8 cellular contexts compared by ENCODE assay signal in genomic region chr15:43769584-43770228, GRCh38. TPM values are rescaled to one million over a fixed set of nuclear protein-coding genes. Genes with fewer than 3 reads are reported as not detected.
A peak's percentile ranks its signal among the peaks of the same experiment; 100 is the strongest.
DNase-seq lines count a peak whose midpoint lies in the region; ATAC-seq, FAIRE-seq and TF ChIP-seq lines count a peak whose summit lies in the region.

No MANE protein-coding gene starts in this region.

- ATAC-seq in GM12878: peak; percentile 81

- H3K4me3 ChIP-seq in GM12878: no peak overlapping the region

- WGBS in GM12878 (ENCODE audit: insufficient coverage, insufficient replicate concordance, low lambda C conversion rate, missing lambda C conversion rate): 56% methylated on average over 5 of the region's 5 CpGs

- in situ Hi-C loops in GM12878 (cut with MboI): no loop called here

- H3K4me2 ChIP-seq in GM12878 (ENCODE audit: control insufficient read depth, insufficient read depth): no peak overlapping the region

- BruUV-seq in GM12878 (replicated peaks; lab: Mats Ljungman, UMichigan): no TSS peak

- peaks cover 16 to 53% of the 10 kb centered on the region in 2 experiments for H3K36me3 ChIP-seq in GM12878 (ENCODE audit: control insufficient read depth in 2 of 2, insufficient read depth in 2 of 2, low read length in 1 of 2)

- no peak for TF ChIP-seq POLR2A in GM12878 (IDR thresholded peaks at IDR 0.05; ENCODE audit: low read depth, low read length)

- peak; percentile 87 for FAIRE-seq in GM12878 (lab: Jason Lieb, UNC)

- RAD21 ChIA-PET in GM12878 (lab: Charles Lee; ENCODE audit: unreplicated experiment): interaction anchor here (0.7 to 1.2 kb wide), 4 partner anchors 17 to 23 kb away, joined by 3 to 4 read pairs (median 3); no protein-coding TSS in a partner anchor

- POLR2A ChIA-PET in GM12878 (lab: Charles Lee): no interaction called here

- peak; percentile 83 to 92 (median 84) for TF ChIP-seq CTCF in GM12878 (IDR thresholded peaks at IDR 0.05 in 2 of 3, conservative IDR thresholded peaks at IDR 0.05 in 1 of 3; ENCODE audit: control insufficient read depth in 2 of 3, extremely low read depth in 1 of 3, insufficient read depth in 1 of 3, low read depth in 3 of 3, low read length in 3 of 3)

- no peak for TF ChIP-seq EP300 in GM12878 (IDR thresholded peaks at IDR 0.05; ENCODE audit: borderline replicate concordance in 1 of 2, control insufficient read depth in 1 of 2, low read depth in 2 of 2, low read length in 2 of 2)

- H4K20me1 ChIP-seq in GM12878 (ENCODE audit: control insufficient read depth, insufficient read depth): 0 out of 2 replicates have a peak, but pooled peaks cover 2% of the 10 kb centered on the region

- intact Hi-C loops in GM12878 (cut with micrococcal nuclease; ENCODE audit: unreplicated experiment): no loop called here

- SMC1A ChIA-PET in GM12878 (lab: Charles Lee; ENCODE audit: uncharacterized antibody, unreplicated experiment): interaction anchor here (0.6 to 14.9 kb wide), 11 partner anchors 13 to 67 kb away, joined by 3 to 129 read pairs (median 3); partner anchors contain the start of genes MFAP1 and SERF2

- no peaks in the 10 kb centered on the region for H3K9me3 ChIP-seq in GM12878 (replicated peaks; ENCODE audit: control insufficient read depth, insufficient read depth, low read length)

- H2AFZ ChIP-seq in GM12878 (ENCODE audit: control insufficient read depth, low read depth, low read length): no peak overlapping the region

- no peaks in the 10 kb centered on the region for H3K4me1 ChIP-seq in GM12878 (ENCODE audit: control insufficient read depth, insufficient read depth, low read length)

- no peaks in the 10 kb centered on the region for H3K79me2 ChIP-seq in GM12878 (ENCODE audit: control insufficient read depth, insufficient read depth, low read length)

- no peaks in the 10 kb centered on the region for H3K27me3 ChIP-seq in GM12878 (replicated peaks in 1 of 2; ENCODE audit: control insufficient read depth in 2 of 2, insufficient read depth in 2 of 2, low read length in 1 of 2)

- H3K27ac ChIP-seq in GM12878 (ENCODE audit: control insufficient read depth, insufficient read depth): no peak overlapping the region

- CTCF ChIA-PET in GM12878 (lab: Yijun Ruan, JAX): interaction anchor here (0.7 to 3.0 kb wide), 16 partner anchors 9 to 1038 kb away, joined by 3 to 30 read pairs (median 4); partner anchors contain the start of genes HYPK, MFAP1, PDIA3 and SERINC4

- TF ChIP-seq RAD21 in GM12878 (IDR thresholded peaks at IDR 0.05; ENCODE audit: insufficient read depth, low read depth, low read length): peak; percentile 60

- DNase-seq in Daoy (ENCODE audit: low read depth): peak; percentile 52
- DNase-seq in Kasumi-1 (lab: John Stamatoyannopoulos, UW): peak; percentile 52 to 58
- DNase-seq in T-helper 1 cell: peak in 4 of 5 donors; percentile 26 to 57 (median 48)
- DNase-seq in GM12878 (ENCODE audit: low read depth, low spot score): no peak
- peak; percentile 61 for DNase-seq in iris pigment epithelial cell (ENCODE audit: low read depth)
- peak; percentile 60 to 65 for DNase-seq in stimulated activated CD4-positive, alpha-beta T cell treated with anti-CD3 and anti-CD28 coated beads, Interleukin-2, amount 100 ng/mL, for 48 hours
- no peak for DNase-seq in HPDE6-E6E7 (ENCODE audit: extremely low spot score)
- DNase-seq in NCI-H187 treated with DMSO at 0.1 percent for 48 hours (lab: John Stamatoyannopoulos, UW): no peak

- H3K9ac ChIP-seq in GM12878 (ENCODE audit: control insufficient read depth, insufficient read depth, low read length): no peak overlapping the region

RNA-seq across cellular contexts. Expression of gene ELL3, which starts 7.1 kb away (rescaled TPM):
- 1.2 TPM in 1 of 2 replicates, not detected in the other for total RNA-seq in Daoy (2014; rRNA removed; shearing (Covaris generic))
- 41.3 and 42.1 TPM in 2 replicates for total RNA-seq in GM12878 (2013; cell fraction: nucleolus; rRNA removed)
- 25.4 and 25.6 TPM in 2 replicates for total RNA-seq in GM12878 (2014; rRNA removed)
- 15.3 and 16.2 TPM in 2 replicates for total RNA-seq in GM12878 (2014; rRNA removed; fragmentation: Illumina TruSeq; extraction: Trizol)
- 12.9 and 15.0 TPM in 2 replicates for total RNA-seq in GM12878 (2021)
- 10.1 TPM for polyA plus RNA-seq in GM12878 (2011; ENCODE audit: low read depth)
- 23.1 and 29.9 TPM in 2 replicates for polyA plus RNA-seq in GM12878 (2011; rRNA removed)
- polyA plus RNA-seq in GM12878 (2011; cell fraction: cytosol; rRNA removed): 22.5 and 35.2 TPM in 2 replicates
- 53.9 and 91.6 TPM in 2 replicates for polyA plus RNA-seq in GM12878 (2011; cell fraction: nucleus; rRNA removed)
- 10.1 and 10.6 TPM in 2 replicates for polyA plus RNA-seq in GM12878 (2012)
- polyA plus RNA-seq in GM12878 (2014; fragmentation: Illumina TruSeq; extraction: Trizol): 17.0 and 17.3 TPM in 2 replicates
- 10 to 100 TPM; 19.6 to 26.4 TPM for polyA plus RNA-seq in GM12878 (2014; fragmentation: Nextera tagmentation; extraction: Ambion mirVana)
- polyA plus RNA-seq in GM12878 (2014; rRNA removed): 18.5 and 30.3 TPM in 2 replicates
- 10 to 100 TPM; 18.8 to 20.8 TPM for polyA plus RNA-seq in GM12878 (2016; fragmentation: Nextera tagmentation; extraction: Ambion mirVana)
- 44.8 and 52.3 TPM in 2 replicates for polyA minus RNA-seq in GM12878 (2011; rRNA and poly(A)+ RNA removed)
- 15.4 and 16.7 TPM in 2 replicates for polyA minus RNA-seq in GM12878 (2011; cell fraction: cytosol; rRNA and poly(A)+ RNA removed)
- polyA minus RNA-seq in GM12878 (2011; cell fraction: nucleus; rRNA and poly(A)+ RNA removed): 35.7 and 42.3 TPM in 2 replicates

RNA-seq across cellular contexts. Expression of gene SERF2, which starts 22.4 kb away (rescaled TPM):
- 644 and 700 TPM in 2 replicates for total RNA-seq in Daoy (2014; rRNA removed; shearing (Covaris generic))
- total RNA-seq in GM12878 (2013; cell fraction: nucleolus; rRNA removed): 275 and 286 TPM in 2 replicates
- total RNA-seq in GM12878 (2014; rRNA removed): 464 and 511 TPM in 2 replicates
- 502 and 521 TPM in 2 replicates for total RNA-seq in GM12878 (2014; rRNA removed; fragmentation: Illumina TruSeq; extraction: Trizol)
- total RNA-seq in GM12878 (2021): 905 and 909 TPM in 2 replicates
- polyA plus RNA-seq in GM12878 (2011; ENCODE audit: low read depth): 1,456 TPM
- polyA plus RNA-seq in GM12878 (2011; rRNA removed): 480 and 731 TPM in 2 replicates
- polyA plus RNA-seq in GM12878 (2011; cell fraction: cytosol; rRNA removed): 1,369 and 1,576 TPM in 2 replicates
- 749 and 909 TPM in 2 replicates for polyA plus RNA-seq in GM12878 (2011; cell fraction: nucleus; rRNA removed)
- polyA plus RNA-seq in GM12878 (2012): 1,320 and 1,529 TPM in 2 replicates
- 347 and 1,122 TPM in 2 replicates for polyA plus RNA-seq in GM12878 (2014; fragmentation: Illumina TruSeq; extraction: Trizol)
- polyA plus RNA-seq in GM12878 (2014; fragmentation: Nextera tagmentation; extraction: Ambion mirVana): 1,000 to 10,000 TPM; 4,056 to 4,159 TPM
- 824 and 883 TPM in 2 replicates for polyA plus RNA-seq in GM12878 (2014; rRNA removed)
- 1,000 to 10,000 TPM; 1,845 to 1,938 TPM for polyA plus RNA-seq in GM12878 (2016; fragmentation: Nextera tagmentation; extraction: Ambion mirVana)
- 204 and 377 TPM in 2 replicates for polyA minus RNA-seq in GM12878 (2011; rRNA and poly(A)+ RNA removed)
- 120 and 135 TPM in 2 replicates for polyA minus RNA-seq in GM12878 (2011; cell fraction: cytosol; rRNA and poly(A)+ RNA removed)
- polyA minus RNA-seq in GM12878 (2011; cell fraction: nucleus; rRNA and poly(A)+ RNA removed): 95.4 and 125 TPM in 2 replicates

RNA-seq across cellular contexts. Expression of gene PDIA3, which starts 23.5 kb away (rescaled TPM):
- 104 and 115 TPM in 2 replicates for total RNA-seq in Daoy (2014; rRNA removed; shearing (Covaris generic))
- 86.5 and 99.1 TPM in 2 replicates for total RNA-seq in GM12878 (2013; cell fraction: nucleolus; rRNA removed)
- total RNA-seq in GM12878 (2014; rRNA removed) (71.4 and 81.4 TPM in 2 replicates), GM12878 (2014; rRNA removed; fragmentation: Illumina TruSeq; extraction: Trizol) (225 and 236 TPM in 2 replicates), GM12878 (2021) (330 and 340 TPM in 2 replicates)
- 147 TPM for polyA plus RNA-seq in GM12878 (2011; ENCODE audit: low read depth)
- polyA plus RNA-seq in GM12878 (2011; rRNA removed) (126 and 149 TPM in 2 replicates), GM12878 (2014; fragmentation: Illumina TruSeq; extraction: Trizol) (367 and 458 TPM in 2 replicates), GM12878 (2014; fragmentation: Nextera tagmentation; extraction: Ambion mirVana) (10 to 100 TPM; 18.2 to 47.8 TPM), GM12878 (2014; rRNA removed) (116 and 118 TPM in 2 replicates), GM12878 (2016; fragmentation: Nextera tagmentation; extraction: Ambion mirVana) (100 to 1,000 TPM; 709 to 716 TPM)
- polyA plus RNA-seq in GM12878 (2011; cell fraction: cytosol; rRNA removed): 55.1 and 106 TPM in 2 replicates
- polyA plus RNA-seq in GM12878 (2011; cell fraction: nucleus; rRNA removed): 206 and 287 TPM in 2 replicates
- polyA plus RNA-seq in GM12878 (2012): 277 and 284 TPM in 2 replicates
- 15.6 and 33.4 TPM in 2 replicates for polyA minus RNA-seq in GM12878 (2011; rRNA and poly(A)+ RNA removed)
- polyA minus RNA-seq in GM12878 (2011; cell fraction: cytosol; rRNA and poly(A)+ RNA removed): 44.0 and 47.3 TPM in 2 replicates
- polyA minus RNA-seq in GM12878 (2011; cell fraction: nucleus; rRNA and poly(A)+ RNA removed): 30.6 and 78.3 TPM in 2 replicates

RNA-seq across cellular contexts. Expression of gene SERINC4, which starts 30.3 kb away (rescaled TPM):
- 0.11 TPM in 1 of 2 replicates, not detected in the other for total RNA-seq in Daoy (2014; rRNA removed; shearing (Covaris generic))
- 0.92 and 1.0 TPM in 2 replicates for total RNA-seq in GM12878 (2013; cell fraction: nucleolus; rRNA removed)
- total RNA-seq in GM12878 (2014; rRNA removed) (0.06 and 0.11 TPM in 2 replicates), GM12878 (2014; rRNA removed; fragmentation: Illumina TruSeq; extraction: Trizol) (0.18 and 0.31 TPM in 2 replicates), GM12878 (2021) (0.13 and 0.15 TPM in 2 replicates)
- polyA plus RNA-seq in GM12878 (2011; ENCODE audit: low read depth): 2.3 TPM
- polyA plus RNA-seq in GM12878 (2011; rRNA removed) (0.78 and 0.96 TPM in 2 replicates), GM12878 (2014; fragmentation: Illumina TruSeq; extraction: Trizol) (0.26 and 1.1 TPM in 2 replicates), GM12878 (2014; fragmentation: Nextera tagmentation; extraction: Ambion mirVana) (under 1 TPM; 0.16 to 0.26 TPM), GM12878 (2014; rRNA removed) (0.06 and 0.26 TPM in 2 replicates), GM12878 (2016; fragmentation: Nextera tagmentation; extraction: Ambion mirVana) (under 1 TPM in 1 of 2 experiments, not detected in 1; 0.21 TPM)
- polyA plus RNA-seq in GM12878 (2011; cell fraction: cytosol; rRNA removed): 1.0 and 1.2 TPM in 2 replicates
- polyA plus RNA-seq in GM12878 (2011; cell fraction: nucleus; rRNA removed): 0.92 and 1.7 TPM in 2 replicates
- polyA plus RNA-seq in GM12878 (2012): 0.10 TPM in 1 of 2 replicates, not detected in the other
- 0.95 and 1.4 TPM in 2 replicates for polyA minus RNA-seq in GM12878 (2011; rRNA and poly(A)+ RNA removed)
- polyA minus RNA-seq in GM12878 (2011; cell fraction: cytosol; rRNA and poly(A)+ RNA removed): 0.94 TPM in 1 of 2 replicates, not detected in the other
- polyA minus RNA-seq in GM12878 (2011; cell fraction: nucleus; rRNA and poly(A)+ RNA removed): 0.24 and 0.77 TPM in 2 replicates

RNA-seq across cellular contexts. Expression of gene HYPK, which starts 30.7 kb away (rescaled TPM):
- 14.5 and 26.3 TPM in 2 replicates for total RNA-seq in Daoy (2014; rRNA removed; shearing (Covaris generic))
- total RNA-seq in GM12878 (2013; cell fraction: nucleolus; rRNA removed): 49.7 and 51.0 TPM in 2 replicates
- total RNA-seq in GM12878 (2014; rRNA removed): 11.9 and 13.6 TPM in 2 replicates
- 8.0 and 9.7 TPM in 2 replicates for total RNA-seq in GM12878 (2014; rRNA removed; fragmentation: Illumina TruSeq; extraction: Trizol)
- 16.4 and 17.2 TPM in 2 replicates for total RNA-seq in GM12878 (2021)
- 16.2 TPM for polyA plus RNA-seq in GM12878 (2011; ENCODE audit: low read depth)
- polyA plus RNA-seq in GM12878 (2011; rRNA removed): 16.2 and 17.9 TPM in 2 replicates
- polyA plus RNA-seq in GM12878 (2011; cell fraction: cytosol; rRNA removed): 5.1 and 5.5 TPM in 2 replicates
- polyA plus RNA-seq in GM12878 (2011; cell fraction: nucleus; rRNA removed): 18.6 and 20.8 TPM in 2 replicates
- polyA plus RNA-seq in GM12878 (2012): 5.7 and 13.1 TPM in 2 replicates
- 12.6 and 28.2 TPM in 2 replicates for polyA plus RNA-seq in GM12878 (2014; fragmentation: Illumina TruSeq; extraction: Trizol)
- 10 to 100 TPM in 1 of 2 experiments, 1 to 10 TPM in 1; 8.6 to 11.0 TPM for polyA plus RNA-seq in GM12878 (2014; fragmentation: Nextera tagmentation; extraction: Ambion mirVana)
- polyA plus RNA-seq in GM12878 (2014; rRNA removed): 20.3 and 23.3 TPM in 2 replicates
- polyA plus RNA-seq in GM12878 (2016; fragmentation: Nextera tagmentation; extraction: Ambion mirVana): 10 to 100 TPM; 35.2 to 38.4 TPM
- 8.0 and 8.6 TPM in 2 replicates for polyA minus RNA-seq in GM12878 (2011; rRNA and poly(A)+ RNA removed)
- polyA minus RNA-seq in GM12878 (2011; cell fraction: cytosol; rRNA and poly(A)+ RNA removed): 2.5 and 10.2 TPM in 2 replicates
- 10.3 and 12.4 TPM in 2 replicates for polyA minus RNA-seq in GM12878 (2011; cell fraction: nucleus; rRNA and poly(A)+ RNA removed)

Comparison
In these comparisons a context has a peak if more than half of its experiments do, and no peak if none do; other contexts are left out.
1. DNase-seq: peak in Daoy (single experiment), Kasumi-1 (2 of 2), T-helper 1 cell (4 of 5), iris pigment epithelial cell (single experiment) and stimulated activated CD4-positive, alpha-beta T cell treated with anti-CD3 and anti-CD28 coated beads, Interleukin-2, amount 100 ng/mL, for 48 hours (2 of 2); none in GM12878 (single experiment), HPDE6-E6E7 (single experiment) and NCI-H187 treated with DMSO at 0.1 percent for 48 hours (single experiment).